Comparison of ENCODE assay signal across 10 cellular contexts in genomic region chr6:170129691-170130171, GRCh38.
DNase-seq lines count a peak whose midpoint lies in the region; ATAC-seq and TF ChIP-seq lines count a peak whose summit lies in the region.
"Had no signal": no experiment of that assay in that cellular context is flagged by ENCODE, and none has a peak within 500 bp of the region (broad histone marks: within the 10 kb centered on the region; RNA-seq: fewer than 3 reads in every experiment).

No MANE protein-coding gene starts in this region.

- DNase-seq in DMS53 (lab: John Stamatoyannopoulos, UW) (peak; percentile 62), DMS53 treated with DMSO at 0.1 percent for 48 hours (lab: John Stamatoyannopoulos, UW; ENCODE audit: unreplicated experiment) (no peak), Peyer's patch (peak in 2 of 3 donors; percentile 50 to 51), left ventricle myocardium superior (peak; percentile 93), stomach (peak; percentile 82), NCI-H2171 treated with DMSO at 0.1 percent for 48 hours (lab: John Stamatoyannopoulos, UW) (no peak)

- H3K27ac ChIP-seq in Peyer's patch = no peak overlapping the region
- H3K27ac ChIP-seq in stomach = no peak overlapping the region
- H3K27ac ChIP-seq: 22Rv1, PC-9 had no signal

- H3K9me3 ChIP-seq in Peyer's patch = no peaks in the 10 kb centered on the region
- no peaks in the 10 kb centered on the region for H3K9me3 ChIP-seq in stomach

- H3K4me3 ChIP-seq in Peyer's patch = no peak overlapping the region
- no peak overlapping the region for H3K4me3 ChIP-seq in stomach
- H3K4me3 ChIP-seq: PC-9 had no signal

- ATAC-seq in left ventricle myocardium superior = peak; percentile 89
- no peak for ATAC-seq in GM21423 (IDR thresholded peaks at IDR 0.05; ENCODE audit: unreplicated experiment)
- ATAC-seq in GM19324 (IDR thresholded peaks at IDR 0.05; ENCODE audit: low FRiP score, unreplicated experiment) = no peak

- no peak for TF ChIP-seq POLR2A in Peyer's patch (IDR thresholded peaks at IDR 0.05)
- no peak for TF ChIP-seq POLR2A in stomach (IDR thresholded peaks at IDR 0.05)

- no peaks in the 10 kb centered on the region for H3K27me3 ChIP-seq in Peyer's patch
- H3K27me3 ChIP-seq in stomach = no peaks in the 10 kb centered on the region

- intact Hi-C loops in left ventricle myocardium superior (cut with micrococcal nuclease) = no loop called here
- intact Hi-C loops in stomach (cut with DNase I; ENCODE audit: low total_unique reads) = no loop called here

- no peak for TF ChIP-seq EP300 in stomach (IDR thresholded peaks at IDR 0.05)

- H3K4me1 ChIP-seq in Peyer's patch = peaks cover 0 to 5% (median 0%) of the 10 kb centered on the region in 4 donors
- peaks cover 17 to 35% (median 28%) of the 10 kb centered on the region in 4 donors for H3K4me1 ChIP-seq in stomach

- no peak for TF ChIP-seq CTCF in Peyer's patch (IDR thresholded peaks at IDR 0.05)
- TF ChIP-seq CTCF in stomach (IDR thresholded peaks at IDR 0.05) = no peak

- 20 to 29% (median 24%) methylated on average over 14 of the region's 14 CpGs for WGBS in stomach, 5 donors

- H3K36me3 ChIP-seq in Peyer's patch = no peaks in the 10 kb centered on the region
- no peaks in the 10 kb centered on the region for H3K36me3 ChIP-seq in stomach

Comparison
In these comparisons a context has a peak if more than half of its experiments do, and no peak if none do; other contexts are left out.
1. DNase-seq: peak in DMS53 (single experiment), Peyer's patch (2 of 3), left ventricle myocardium superior (single experiment) and stomach (single experiment); none in DMS53 treated with DMSO at 0.1 percent for 48 hours (single experiment) and NCI-H2171 treated with DMSO at 0.1 percent for 48 hours (single experiment).